ENCODE assay signal across 2 cellular contexts in the genomic region with DNA sequence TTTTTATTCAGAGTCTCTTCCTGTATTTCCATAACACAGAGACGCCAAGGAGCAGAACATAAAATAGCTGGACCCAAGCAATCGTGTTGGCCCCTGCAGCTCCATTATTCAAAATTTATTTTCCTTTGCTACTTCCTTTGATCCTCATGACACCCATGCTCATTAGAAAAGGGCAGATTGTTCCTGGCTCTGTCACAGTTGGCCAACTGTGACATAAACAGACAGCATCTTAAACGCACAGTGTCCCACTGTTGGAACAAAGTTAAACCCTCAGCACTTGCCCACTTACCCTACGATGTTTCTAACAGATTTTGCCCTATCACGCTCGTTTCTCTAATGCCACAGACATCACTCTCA.
TF ChIP-seq lines count a peak whose summit lies in the region.

No MANE protein-coding gene starts in this region.

TF ChIP-seq in SK-N-SH treated with all-trans-retinoic acid at 6 μM for 48 hours, 23 proteins besides CTCF, POLR2A, EP300 and RAD21:
- TF ChIP-seq PPARA (CRISPR knock-in tag; IDR thresholded peaks at IDR 0.05; ENCODE audit: borderline replicate concordance) = no peak
- TF ChIP-seq ZC3H10 (CRISPR knock-in tag; IDR thresholded peaks at IDR 0.05) = no peak
- TF ChIP-seq GLIS3 (CRISPR knock-in tag; IDR thresholded peaks at IDR 0.05) = no peak
- TF ChIP-seq, protein P1, sequence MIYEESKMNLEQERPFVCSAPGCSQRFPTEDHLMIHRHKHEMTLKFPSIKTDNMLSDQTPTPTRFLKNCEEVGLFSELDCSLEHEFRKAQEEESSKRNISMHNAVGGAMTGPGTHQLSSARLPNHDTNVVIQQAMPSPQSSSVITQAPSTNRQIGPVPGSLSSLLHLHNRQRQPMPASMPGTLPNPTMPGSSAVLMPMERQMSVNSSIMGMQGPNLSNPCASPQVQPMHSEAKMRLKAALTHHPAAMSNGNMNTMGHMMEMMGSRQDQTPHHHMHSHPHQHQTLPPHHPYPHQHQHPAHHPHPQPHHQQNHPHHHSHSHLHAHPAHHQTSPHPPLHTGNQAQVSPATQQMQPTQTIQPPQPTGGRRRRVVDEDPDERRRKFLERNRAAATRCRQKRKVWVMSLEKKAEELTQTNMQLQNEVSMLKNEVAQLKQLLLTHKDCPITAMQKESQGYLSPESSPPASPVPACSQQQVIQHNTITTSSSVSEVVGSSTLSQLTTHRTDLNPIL (CRISPR knock-in tag; IDR thresholded peaks at IDR 0.05; ENCODE audit: low read depth) = no peak
- TF ChIP-seq, protein P2, sequence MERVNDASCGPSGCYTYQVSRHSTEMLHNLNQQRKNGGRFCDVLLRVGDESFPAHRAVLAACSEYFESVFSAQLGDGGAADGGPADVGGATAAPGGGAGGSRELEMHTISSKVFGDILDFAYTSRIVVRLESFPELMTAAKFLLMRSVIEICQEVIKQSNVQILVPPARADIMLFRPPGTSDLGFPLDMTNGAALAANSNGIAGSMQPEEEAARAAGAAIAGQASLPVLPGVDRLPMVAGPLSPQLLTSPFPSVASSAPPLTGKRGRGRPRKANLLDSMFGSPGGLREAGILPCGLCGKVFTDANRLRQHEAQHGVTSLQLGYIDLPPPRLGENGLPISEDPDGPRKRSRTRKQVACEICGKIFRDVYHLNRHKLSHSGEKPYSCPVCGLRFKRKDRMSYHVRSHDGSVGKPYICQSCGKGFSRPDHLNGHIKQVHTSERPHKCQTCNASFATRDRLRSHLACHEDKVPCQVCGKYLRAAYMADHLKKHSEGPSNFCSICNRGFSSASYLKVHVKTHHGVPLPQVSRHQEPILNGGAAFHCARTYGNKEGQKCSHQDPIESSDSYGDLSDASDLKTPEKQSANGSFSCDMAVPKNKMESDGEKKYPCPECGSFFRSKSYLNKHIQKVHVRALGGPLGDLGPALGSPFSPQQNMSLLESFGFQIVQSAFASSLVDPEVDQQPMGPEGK (CRISPR knock-in tag; IDR thresholded peaks at IDR 0.05; ENCODE audit: borderline replicate concordance) = no peak
- TF ChIP-seq ZNF565 (CRISPR knock-in tag; conservative IDR thresholded peaks at IDR 0.05; ENCODE audit: low read depth) = no peak
- TF ChIP-seq RARB (CRISPR knock-in tag; IDR thresholded peaks at IDR 0.05) = no peak
- no peak for TF ChIP-seq TOX (CRISPR knock-in tag; IDR thresholded peaks at IDR 0.05; ENCODE audit: borderline replicate concordance)
- TF ChIP-seq ZFP3 (CRISPR knock-in tag; IDR thresholded peaks at IDR 0.05) = no peak
- TF ChIP-seq OSR1 (CRISPR knock-in tag; IDR thresholded peaks at IDR 0.05) = no peak
- no peak for TF ChIP-seq ISL1 (CRISPR knock-in tag; IDR thresholded peaks at IDR 0.05)
- TF ChIP-seq, protein P3, sequence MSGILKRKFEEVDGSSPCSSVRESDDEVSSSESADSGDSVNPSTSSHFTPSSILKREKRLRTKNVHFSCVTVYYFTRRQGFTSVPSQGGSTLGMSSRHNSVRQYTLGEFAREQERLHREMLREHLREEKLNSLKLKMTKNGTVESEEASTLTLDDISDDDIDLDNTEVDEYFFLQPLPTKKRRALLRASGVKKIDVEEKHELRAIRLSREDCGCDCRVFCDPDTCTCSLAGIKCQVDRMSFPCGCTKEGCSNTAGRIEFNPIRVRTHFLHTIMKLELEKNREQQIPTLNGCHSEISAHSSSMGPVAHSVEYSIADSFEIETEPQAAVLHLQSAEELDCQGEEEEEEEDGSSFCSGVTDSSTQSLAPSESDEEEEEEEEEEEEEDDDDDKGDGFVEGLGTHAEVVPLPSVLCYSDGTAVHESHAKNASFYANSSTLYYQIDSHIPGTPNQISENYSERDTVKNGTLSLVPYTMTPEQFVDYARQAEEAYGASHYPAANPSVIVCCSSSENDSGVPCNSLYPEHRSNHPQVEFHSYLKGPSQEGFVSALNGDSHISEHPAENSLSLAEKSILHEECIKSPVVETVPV (CRISPR knock-in tag; IDR thresholded peaks at IDR 0.05) = no peak
- no peak for TF ChIP-seq ZFP30 (CRISPR knock-in tag; IDR thresholded peaks at IDR 0.05)
- TF ChIP-seq ESRRG (CRISPR knock-in tag; IDR thresholded peaks at IDR 0.05) = no peak
- no peak for TF ChIP-seq BACH2 (CRISPR knock-in tag; IDR thresholded peaks at IDR 0.05; ENCODE audit: borderline replicate concordance)
- TF ChIP-seq CSDC2 (CRISPR knock-in tag; IDR thresholded peaks at IDR 0.05) = no peak
- TF ChIP-seq, protein P4, sequence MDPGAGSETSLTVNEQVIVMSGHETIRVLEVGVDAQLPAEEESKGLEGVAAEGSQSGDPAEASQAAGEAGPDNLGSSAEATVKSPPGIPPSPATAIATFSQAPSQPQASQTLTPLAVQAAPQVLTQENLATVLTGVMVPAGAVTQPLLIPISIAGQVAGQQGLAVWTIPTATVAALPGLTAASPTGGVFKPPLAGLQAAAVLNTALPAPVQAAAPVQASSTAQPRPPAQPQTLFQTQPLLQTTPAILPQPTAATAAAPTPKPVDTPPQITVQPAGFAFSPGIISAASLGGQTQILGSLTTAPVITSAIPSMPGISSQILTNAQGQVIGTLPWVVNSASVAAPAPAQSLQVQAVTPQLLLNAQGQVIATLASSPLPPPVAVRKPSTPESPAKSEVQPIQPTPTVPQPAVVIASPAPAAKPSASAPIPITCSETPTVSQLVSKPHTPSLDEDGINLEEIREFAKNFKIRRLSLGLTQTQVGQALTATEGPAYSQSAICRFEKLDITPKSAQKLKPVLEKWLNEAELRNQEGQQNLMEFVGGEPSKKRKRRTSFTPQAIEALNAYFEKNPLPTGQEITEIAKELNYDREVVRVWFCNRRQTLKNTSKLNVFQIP (CRISPR knock-in tag; IDR thresholded peaks at IDR 0.05; ENCODE audit: borderline replicate concordance, low read depth) = no peak
- TF ChIP-seq ARNTL (CRISPR knock-in tag; IDR thresholded peaks at IDR 0.05; ENCODE audit: borderline replicate concordance, low read depth) = no peak
- TF ChIP-seq TCF4 (CRISPR knock-in tag; IDR thresholded peaks at IDR 0.05; ENCODE audit: borderline replicate concordance) = no peak
- TF ChIP-seq ZNF8 (CRISPR knock-in tag; IDR thresholded peaks at IDR 0.05) = no peak

TF ChIP-seq in endothelial cell of umbilical vein, 7 proteins besides CTCF, POLR2A, EP300 and RAD21:
- TF ChIP-seq POLR2AphosphoS5 (IDR thresholded peaks at IDR 0.05; ENCODE audit: insufficient read depth, low read depth, low read length) = no peak
- TF ChIP-seq MYC (IDR thresholded peaks at IDR 0.05; ENCODE audit: low read depth, low read length) = no peak
- no peak for TF ChIP-seq EZH2 (IDR thresholded peaks at IDR 0.05; ENCODE audit: borderline replicate concordance, low read depth, low read length, severe bottlenecking)
- no peak for TF ChIP-seq FOS (IDR thresholded peaks at IDR 0.05; ENCODE audit: borderline replicate concordance, insufficient read depth, low read length)
- TF ChIP-seq, protein P5, sequence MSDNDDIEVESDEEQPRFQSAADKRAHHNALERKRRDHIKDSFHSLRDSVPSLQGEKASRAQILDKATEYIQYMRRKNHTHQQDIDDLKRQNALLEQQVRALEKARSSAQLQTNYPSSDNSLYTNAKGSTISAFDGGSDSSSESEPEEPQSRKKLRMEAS (IDR thresholded peaks at IDR 0.05; ENCODE audit: insufficient read depth, insufficient read length) = no peak
- no peak for TF ChIP-seq JUN (IDR thresholded peaks at IDR 0.05; ENCODE audit: borderline replicate concordance, insufficient read depth, insufficient read length, low read depth)
- TF ChIP-seq GATA2 (IDR thresholded peaks at IDR 0.05; ENCODE audit: insufficient read depth, insufficient read length, low read depth, low read length) = no peak
TF ChIP-seq in endothelial cell of umbilical vein: peak in this region for 0.
